Comparison of ENCODE assay signal across 11 cellular contexts in the genomic region with DNA sequence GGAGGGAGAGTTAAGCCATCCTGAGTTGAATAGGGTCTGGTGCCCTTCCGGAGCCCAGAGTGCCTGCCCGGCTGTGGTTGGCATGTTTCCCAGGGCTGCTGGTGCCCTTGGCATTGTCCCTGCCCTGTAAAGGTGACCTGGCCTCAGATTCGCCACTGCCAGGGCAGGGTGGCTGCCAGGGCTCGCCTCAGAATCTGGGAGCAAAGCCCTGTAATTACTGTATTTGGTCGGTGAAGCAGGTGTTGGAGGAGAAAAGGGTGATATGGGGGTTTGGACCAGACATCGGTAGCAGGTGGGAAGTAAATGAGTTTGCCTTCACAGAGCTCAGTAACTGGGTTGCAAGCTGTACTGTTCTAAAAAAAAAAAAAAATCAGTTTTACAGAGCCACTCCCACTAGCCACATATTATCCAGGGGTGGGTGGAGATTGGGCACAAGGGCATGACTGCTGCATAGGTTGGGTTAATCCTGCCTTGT. TPM values are rescaled to one million over a fixed set of nuclear protein-coding genes. Genes with fewer than 3 reads are reported as not detected.
DNase-seq lines count a peak whose midpoint lies in the region; ATAC-seq and TF ChIP-seq lines count a peak whose summit lies in the region.
"Had no signal": no experiment of that assay in that cellular context is flagged by ENCODE, and none has a peak within 500 bp of the region (broad histone marks: within the 10 kb centered on the region; RNA-seq: fewer than 3 reads in every experiment).

No MANE protein-coding gene starts in this region.

- CTCF ChIA-PET in T-cell (lab: Charles Lee), result interaction anchor here in 1 of 2 donors (0.6 to 1.8 kb wide), 3 partner anchors 68 to 1422 kb away, joined by 3 to 10 read pairs (median 4); no protein-coding TSS in a partner anchor

- H3K4me1 Mint-ChIP-seq in T-cell, result peaks cover 55 to 63% (median 58%) of the 10 kb centered on the region in 3 donors

- intact Hi-C loops in Right ventricle myocardium inferior (cut with DNase I), result no loop called here

- H3K9me3 Mint-ChIP-seq in T-cell, result no peaks in the 10 kb centered on the region
- H3K9me3 Mint-ChIP-seq: activated T-cell treated with anti-CD3 and anti-CD28 coated beads, Interleukin-2, amount 50 U/mL, for 72 hours; neural crest cell had no signal

- peak overlapping the region in 2 of 3 donors; percentile 41 to 69 for H3K4me3 Mint-ChIP-seq in T-cell
- H3K4me3 Mint-ChIP-seq: neural crest cell had no signal

- no peaks in the 10 kb centered on the region for H3K36me3 Mint-ChIP-seq in T-cell

- no peaks in the 10 kb centered on the region for H3K27me3 Mint-ChIP-seq in T-cell

- TF ChIP-seq RAD21 in Ishikawa (IDR thresholded peaks at IDR 0.05; ENCODE audit: low read depth), result no peak

- DNase-seq in T-cell, result no peak
- DNase-seq in Right ventricle myocardium inferior (ENCODE audit: missing footprints), result peak; percentile 79
- DNase-seq in renal cortical epithelial cell (ENCODE audit: low read depth), result peak; percentile 87
- DNase-seq in NCI-H187 (lab: John Stamatoyannopoulos, UW), result no peak
- DNase-seq in D341Med (ENCODE audit: low spot score), result no peak
- DNase-seq: IMR-90; stimulated activated CD4-positive, alpha-beta T cell treated with anti-CD3 and anti-CD28 coated beads, Interleukin-2, amount 100 ng/mL, for 48 hours had no signal

- peak overlapping the region; percentile 95 to 99 for H3K27ac Mint-ChIP-seq in T-cell

- ATAC-seq in T-cell (replicated peaks in 1 of 4), result no peak
- ATAC-seq in Right ventricle myocardium inferior, result peak; percentile 86
- ATAC-seq in GM18861 (IDR thresholded peaks at IDR 0.05; ENCODE audit: unreplicated experiment), result no peak

- POLR2A ChIA-PET in T-cell (lab: Charles Lee), result interaction anchor here in 1 of 2 donors (0.6 kb wide), 1 partner anchor 57 kb away, joined by 3 read pairs; no protein-coding TSS in a partner anchor

- peak; percentile 39; the same call in 1 of the 2 replicates for TF ChIP-seq EP300 in Ishikawa (IDR thresholded peaks at IDR 0.05; ENCODE audit: borderline replicate concordance)

TF ChIP-seq in Ishikawa, 13 proteins besides CTCF, POLR2A, EP300 and RAD21:
- TF ChIP-seq TCF12 (IDR thresholded peaks at IDR 0.05; ENCODE audit: low read depth) (0 out of 2 replicates have a peak, but pooled peaks have one; percentile 35), TAF1 (IDR thresholded peaks at IDR 0.05; ENCODE audit: low read depth) (no peak), YY1 (IDR thresholded peaks at IDR 0.05; ENCODE audit: low read depth) (no peak), ZBTB7A (IDR thresholded peaks at IDR 0.05; ENCODE audit: low read depth) (no peak), NFIC (IDR thresholded peaks at IDR 0.05) (peak; percentile 62)
- TF ChIP-seq, protein P1, sequence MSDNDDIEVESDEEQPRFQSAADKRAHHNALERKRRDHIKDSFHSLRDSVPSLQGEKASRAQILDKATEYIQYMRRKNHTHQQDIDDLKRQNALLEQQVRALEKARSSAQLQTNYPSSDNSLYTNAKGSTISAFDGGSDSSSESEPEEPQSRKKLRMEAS (IDR thresholded peaks at IDR 0.05), result no peak

RNA-seq across cellular contexts. Expression of a gene that starts 47.6 kb away (rescaled TPM):
- total RNA-seq in T-cell (10 to 100 TPM; 15.9 to 36.5 (median 24.9) TPM), Right ventricle myocardium inferior (139 TPM), renal cortical epithelial cell (56.1 and 76.2 TPM in 2 replicates)

Comparison
In these comparisons a context has a peak if more than half of its experiments do, and no peak if none do; other contexts are left out.
1. DNase-seq: peak in Right ventricle myocardium inferior (single experiment) and renal cortical epithelial cell (single experiment); none in T-cell (0 of 34), NCI-H187 (0 of 2) and D341Med (single experiment).